ENCODE assay signal across 1 cellular context in the genomic region with DNA sequence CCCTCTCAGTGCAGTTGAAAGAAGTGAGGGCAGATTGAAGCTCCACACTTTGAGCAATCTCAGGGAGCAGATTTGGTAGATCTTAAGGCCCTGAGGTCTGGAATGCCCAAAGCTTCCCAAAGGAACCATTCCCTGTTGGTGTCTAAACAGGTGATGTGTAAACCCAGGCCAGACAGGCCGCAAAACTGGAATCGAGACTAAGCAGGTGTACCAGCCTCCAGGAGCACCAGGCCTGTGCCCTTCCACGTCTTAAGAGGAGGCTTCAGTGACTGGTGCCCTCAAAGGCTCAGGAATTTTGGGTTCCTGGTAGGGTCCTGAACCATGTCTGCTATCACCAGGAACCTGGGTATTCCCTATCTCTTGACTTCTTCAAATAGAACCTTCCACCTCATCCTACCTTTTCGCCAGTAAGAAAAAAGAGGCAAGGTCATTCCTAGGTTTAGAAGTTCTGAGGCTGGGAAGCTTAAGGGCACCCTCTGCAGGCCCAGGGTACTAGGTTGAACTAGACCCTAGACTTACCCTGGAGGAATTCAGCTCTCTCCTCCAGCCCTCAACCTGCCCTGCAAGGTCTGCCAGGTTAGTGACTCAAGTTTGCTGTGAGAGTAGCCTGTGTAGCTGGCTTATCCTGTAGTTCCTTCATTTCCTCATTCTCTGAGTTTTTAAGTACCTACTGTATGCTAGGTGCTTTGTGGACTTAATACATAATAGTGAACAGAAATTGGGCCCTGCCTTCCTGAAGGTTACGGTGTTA.
TF ChIP-seq lines count a peak whose summit lies in the region.

No MANE protein-coding gene starts in this region.

TF ChIP-seq in GM23338, 12 proteins besides CTCF, POLR2A, EP300 and RAD21 (continued from another document):
- TF ChIP-seq EZH2phosphoT487 (IDR thresholded peaks at IDR 0.05; ENCODE audit: unreplicated experiment), result no peak
- TF ChIP-seq CREB1 (CRISPR knock-in tag; IDR thresholded peaks at IDR 0.05; ENCODE audit: low read depth), result no peak
- TF ChIP-seq, protein P1, sequence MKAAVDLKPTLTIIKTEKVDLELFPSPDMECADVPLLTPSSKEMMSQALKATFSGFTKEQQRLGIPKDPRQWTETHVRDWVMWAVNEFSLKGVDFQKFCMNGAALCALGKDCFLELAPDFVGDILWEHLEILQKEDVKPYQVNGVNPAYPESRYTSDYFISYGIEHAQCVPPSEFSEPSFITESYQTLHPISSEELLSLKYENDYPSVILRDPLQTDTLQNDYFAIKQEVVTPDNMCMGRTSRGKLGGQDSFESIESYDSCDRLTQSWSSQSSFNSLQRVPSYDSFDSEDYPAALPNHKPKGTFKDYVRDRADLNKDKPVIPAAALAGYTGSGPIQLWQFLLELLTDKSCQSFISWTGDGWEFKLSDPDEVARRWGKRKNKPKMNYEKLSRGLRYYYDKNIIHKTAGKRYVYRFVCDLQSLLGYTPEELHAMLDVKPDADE (IDR thresholded peaks at IDR 0.05), result no peak
- TF ChIP-seq REST (IDR thresholded peaks at IDR 0.05; ENCODE audit: unreplicated experiment), result no peak
